ENCODE assay signal across 18 cellular contexts in the genomic region with DNA sequence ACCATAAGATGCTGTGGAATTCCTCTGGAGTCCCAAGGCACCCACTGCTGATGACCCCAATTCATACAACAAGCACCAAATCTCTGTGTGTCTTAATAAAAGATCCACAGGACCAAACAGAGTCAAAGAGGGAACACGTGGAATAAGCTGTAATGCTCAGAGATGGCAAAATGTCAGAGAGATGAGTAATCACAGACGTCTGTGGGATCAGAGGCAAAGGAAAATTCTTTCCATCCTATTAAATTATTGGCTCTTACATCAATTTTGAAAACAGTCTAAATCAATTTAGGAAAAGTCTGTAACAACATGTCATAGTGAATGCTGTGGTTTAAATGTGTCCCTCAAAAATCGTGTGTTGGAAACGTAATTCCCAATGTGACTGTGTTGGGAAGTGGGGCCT. TPM values are rescaled to one million over a fixed set of nuclear protein-coding genes. Genes with fewer than 3 reads are reported as not detected.
DNase-seq lines count a peak whose midpoint lies in the region; ATAC-seq, FAIRE-seq and TF ChIP-seq lines count a peak whose summit lies in the region.
"Had no signal": no experiment of that assay in that cellular context is flagged by ENCODE, and none has a peak within 500 bp of the region (broad histone marks: within the 10 kb centered on the region; RNA-seq: fewer than 3 reads in every experiment).

No MANE protein-coding gene starts in this region.

- no peaks in the 10 kb centered on the region for H3K4me1 ChIP-seq in small intestine (ENCODE audit: control insufficient read depth in 2 of 2, insufficient read depth in 1 of 2, low read depth in 1 of 2, low read length in 1 of 2)

- H3K9me3 ChIP-seq in small intestine (ENCODE audit: control insufficient read depth, low read depth) = no peaks in the 10 kb centered on the region

- ATAC-seq in HG03139 (IDR thresholded peaks at IDR 0.05; ENCODE audit: unreplicated experiment) = no peak

- FAIRE-seq in small intestine (lab: Jason Lieb, UNC) = no peak
- FAIRE-seq: islet of Langerhans had no signal

- no peak for TF ChIP-seq CTCF in epithelial cell of esophagus (IDR thresholded peaks at IDR 0.05; ENCODE audit: insufficient read depth, low read depth, low read length, missing control alignments)

- H3K27ac ChIP-seq in small intestine (ENCODE audit: low read depth in 1 of 2, low read length in 1 of 2) = no peak overlapping the region
- H3K27ac ChIP-seq: C4-2B had no signal

- no peaks in the 10 kb centered on the region for H3K36me3 ChIP-seq in small intestine (ENCODE audit: control insufficient read depth in 2 of 2, insufficient read depth in 2 of 2, low read length in 2 of 2)

- WGBS in small intestine, 3 donors = 60 to 69% (median 61%) methylated on average over 4 of the region's 4 CpGs

- no peak overlapping the region for H3K4me3 ChIP-seq in epithelial cell of esophagus (ENCODE audit: low read length)
- H3K4me3 ChIP-seq in small intestine (ENCODE audit: low read depth in 1 of 2, low read length in 2 of 2) = no peak overlapping the region

- no peaks in the 10 kb centered on the region for H3K27me3 ChIP-seq in small intestine (ENCODE audit: control insufficient read depth in 2 of 2, insufficient read depth in 2 of 2, low read length in 2 of 2)

- DNase-seq in Ammon's horn (ENCODE audit: low spot score) (peak; percentile 21), M059J (ENCODE audit: low read depth) (peak; percentile 85), epithelial cell of esophagus (ENCODE audit: low read depth) (peak; percentile 24), non-pigmented ciliary epithelial cell (ENCODE audit: low read depth) (peak; percentile 63), NCI-H2227 (lab: John Stamatoyannopoulos, UW; ENCODE audit: unreplicated experiment) (no peak), globus pallidus (ENCODE audit: low spot score) (no peak), small intestine (no peak)
- DNase-seq: activated CD4-positive, alpha-beta memory T cell treated with anti-CD3 and anti-CD28 coated beads for 36 hours; anterior cingulate cortex; effector CD8-positive, alpha-beta T cell; NCI-H187 treated with DMSO at 0.1 percent for 48 hours; NCI-H524 treated with DMSO at 0.1 percent for 48 hours; occipital lobe; OCI-M1; stimulated activated naive CD4-positive, alpha-beta T cell had no signal

RNA-seq across cellular contexts. Expression of a gene that starts 17.5 kb away (rescaled TPM):
- total RNA-seq in M059J (2014; rRNA removed; shearing (Covaris generic)) = 2.8 and 4.2 TPM in 2 replicates
- polyA plus RNA-seq in small intestine = 1 to 10 TPM in 2 of 3 donors, under 1 TPM in 1; 0.24 to 3.1 (median 2.4) TPM

Comparison
In these comparisons a context has a peak if more than half of its experiments do, and no peak if none do; other contexts are left out.
1. DNase-seq: peak in Ammon's horn (single experiment), M059J (single experiment), epithelial cell of esophagus (single experiment) and non-pigmented ciliary epithelial cell (single experiment); none in NCI-H2227 (single experiment), globus pallidus (single experiment) and small intestine (single experiment).